Comparison of ENCODE assay signal across 12 cellular contexts in the genomic region with DNA sequence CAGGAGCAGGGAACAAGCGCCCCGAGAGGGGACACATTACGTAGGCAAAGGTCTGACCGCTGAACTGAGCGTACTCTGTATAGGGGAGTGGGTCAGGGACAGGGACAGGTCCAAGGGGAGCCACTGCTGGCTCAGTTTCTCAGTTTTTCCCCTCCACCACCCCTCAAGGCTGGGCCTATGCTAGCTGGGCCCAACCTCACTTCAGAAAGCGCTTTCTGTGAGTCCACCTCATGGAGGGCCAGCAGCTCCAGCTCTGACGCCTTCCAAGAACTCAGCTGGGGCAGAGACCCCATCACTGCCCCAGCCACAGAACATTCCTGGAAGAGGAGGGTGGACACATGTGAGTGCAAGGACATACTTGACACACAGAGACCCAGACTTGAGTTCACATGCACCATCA.
"Had no signal": no experiment of that assay in that cellular context is flagged by ENCODE, and none has a peak within 500 bp of the region (broad histone marks: within the 10 kb centered on the region; RNA-seq: fewer than 3 reads in every experiment).

No MANE protein-coding gene starts in this region.

- ATAC-seq: activated CD8-positive, alpha-beta T cell treated with anti-CD3 and anti-CD28 coated beads, Interleukin-2, amount 10 ng/mL, durations not matched to agents 7 days and 5 days had no signal

- H3K4me1 Mint-ChIP-seq: activated B cell treated with CpG ODN at 0.5 μM for 24 hours; activated CD4-positive, alpha-beta T cell treated with anti-CD3 and anti-CD28 coated beads, Interleukin-2, amount 10 ng/mL, durations not matched to agents 24 days and 14 days had no signal

- DNase-seq: activated B cell treated with CpG ODN at 0.5 μM for 24 hours; activated CD4-positive, alpha-beta T cell treated with anti-CD3 and anti-CD28 coated beads, Interleukin-2, amount 10 ng/mL, durations not matched to agents 24 days and 14 days; activated naive CD4-positive, alpha-beta T cell treated with anti-CD3 and anti-CD28 coated beads, Interleukin-2, amount 50 U/mL, for 16 hours; effector CD4-positive, alpha-beta T cell; esophagus squamous epithelium; kidney; stimulated activated CD4-positive, alpha-beta T cell treated with anti-CD3 and anti-CD28 coated beads, Interleukin-4, amount 100 ng/mL, for 1 hour; stimulated activated naive CD4-positive, alpha-beta T cell treated with Interleukin-2 at 50 U/mL for 16 hours; upper lobe of left lung had no signal

- H3K27me3 Mint-ChIP-seq: activated CD4-positive, alpha-beta T cell treated with anti-CD3 and anti-CD28 coated beads, Interleukin-2, amount 10 ng/mL, durations not matched to agents 24 days and 14 days had no signal

- H3K27ac Mint-ChIP-seq: activated B cell treated with CpG ODN at 0.5 μM for 24 hours; activated CD4-positive, alpha-beta T cell treated with anti-CD3 and anti-CD28 coated beads, Interleukin-2, amount 10 ng/mL, durations not matched to agents 24 days and 14 days; activated CD8-positive, alpha-beta T cell treated with anti-CD3 and anti-CD28 coated beads, Interleukin-2, amount 10 ng/mL, durations not matched to agents 7 days and 5 days; activated T-helper 2 cell treated with anti-CD3 and anti-CD28 coated beads, Interferon-gamma antibody, Interleukin-2, Interleukin-4, amounts not matched to agents 10 μg/mL and 5 μg/mL and 100 μg/mL, durations not matched to agents 14 hours and 24 hours and 36 hours had no signal

- H3K9me3 Mint-ChIP-seq: activated B cell treated with CpG ODN at 0.5 μM for 24 hours; activated CD4-positive, alpha-beta T cell treated with anti-CD3 and anti-CD28 coated beads, Interleukin-2, amount 10 ng/mL, durations not matched to agents 24 days and 14 days; activated T-helper 2 cell treated with anti-CD3 and anti-CD28 coated beads, Interferon-gamma antibody, Interleukin-2, Interleukin-4, amounts not matched to agents 10 μg/mL and 5 μg/mL and 100 μg/mL, durations not matched to agents 14 hours and 24 hours and 36 hours; neural crest cell had no signal

- H3K4me3 Mint-ChIP-seq: activated B cell treated with CpG ODN at 0.5 μM for 24 hours; activated CD4-positive, alpha-beta T cell treated with anti-CD3 and anti-CD28 coated beads, Interleukin-2, amount 10 ng/mL, durations not matched to agents 24 days and 14 days; activated CD8-positive, alpha-beta T cell treated with anti-CD3 and anti-CD28 coated beads, Interleukin-2, amount 10 ng/mL, durations not matched to agents 7 days and 5 days; neural crest cell had no signal
